Comparison of ENCODE assay signal across 1 cellular context in the genomic region with DNA sequence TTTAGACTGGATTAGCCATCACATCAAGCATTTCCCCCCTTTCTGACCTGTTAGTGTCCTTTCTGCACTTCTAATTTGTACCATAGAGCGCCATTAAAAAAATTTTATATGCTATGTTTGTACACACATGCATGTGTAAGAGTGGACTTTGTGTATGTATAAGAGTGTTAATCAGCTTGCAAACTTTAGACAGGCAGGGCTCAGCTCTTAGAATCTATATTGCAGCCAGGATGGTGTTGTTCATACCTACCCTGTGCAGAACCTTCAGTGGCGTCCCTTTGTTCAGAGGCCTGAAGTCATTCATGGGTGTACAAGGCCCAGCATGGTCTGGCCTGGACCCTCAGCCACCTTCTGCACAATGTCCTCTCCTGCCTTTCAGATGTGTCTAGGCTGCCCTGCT.
TF ChIP-seq lines count a peak whose summit lies in the region.

No MANE protein-coding gene starts in this region.

TF ChIP-seq in neural cell, 6 proteins besides CTCF, POLR2A, EP300 and RAD21 (continued from another document):
- TF ChIP-seq REST (IDR thresholded peaks at IDR 0.05; ENCODE audit: borderline replicate concordance): no peak
- TF ChIP-seq SMC3 (conservative IDR thresholded peaks at IDR 0.05; ENCODE audit: poor library complexity): no peak
- TF ChIP-seq POLR2AphosphoS5 (IDR thresholded peaks at IDR 0.05): no peak
